ENCODE assay signal across 28 cellular contexts in genomic region chr10:128022216-128023196, GRCh38.
"Had no signal": no experiment of that assay in that cellular context is flagged by ENCODE, and none has a peak within 500 bp of the region (broad histone marks: within the 10 kb centered on the region; RNA-seq: fewer than 3 reads in every experiment).

No MANE protein-coding gene starts in this region.

- ATAC-seq: foreskin keratinocyte; gastroesophageal sphincter; heart left ventricle; left cardiac atrium; left lung; mucosa of descending colon; naive thymus-derived CD4-positive, alpha-beta T cell; stimulated activated naive CD8-positive, alpha-beta T cell treated with anti-CD3 and anti-CD28 coated beads, Interleukin-15, amount 100 ng/mL, for 72 hours; upper lobe of right lung had no signal

- H3K4me3 Mint-ChIP-seq: mesothelial cell of epicardium; naive thymus-derived CD4-positive, alpha-beta T cell; nephron; neural progenitor cell; stimulated activated naive CD8-positive, alpha-beta T cell treated with anti-CD3 and anti-CD28 coated beads, Interleukin-15, amount 100 ng/mL, for 72 hours had no signal

- H3K36me3 Mint-ChIP-seq: mesothelial cell of epicardium; naive thymus-derived CD4-positive, alpha-beta T cell; neural progenitor cell had no signal

- H3K36me3 ChIP-seq: colonic mucosa, gastroesophageal sphincter, neural progenitor cell, prostate gland, right atrium auricular region, suprapubic skin, transverse colon, upper lobe of right lung, uterus had no signal

- DNase-seq: colonic mucosa; dermis blood vessel endothelial cell; effector memory CD4-positive, alpha-beta T cell; foreskin keratinocyte; heart left ventricle; left cardiac atrium; mesenchymal stem cell; mucosa of descending colon; naive thymus-derived CD4-positive, alpha-beta T cell; nucleus accumbens; small intestine; stimulated activated CD4-positive, alpha-beta T cell treated with anti-CD3 and anti-CD28 coated beads, Interleukin-15, amount 100 ng/mL, for 24 hours; stimulated activated CD4-positive, alpha-beta T cell treated with anti-CD3 and anti-CD28 coated beads, Interleukin-2, amount 100 ng/mL, for 48 hours; stimulated activated naive CD4-positive, alpha-beta T cell; stimulated activated naive CD8-positive, alpha-beta T cell treated with anti-CD3 and anti-CD28 coated beads, Interleukin-15, amount 100 ng/mL, for 72 hours; transverse colon; upper lobe of right lung had no signal

- H3K4me2 ChIP-seq: hepatocyte, neural progenitor cell had no signal

- H3K27ac Mint-ChIP-seq: mesothelial cell of epicardium; naive thymus-derived CD4-positive, alpha-beta T cell; nephron; neural progenitor cell had no signal

- H3K27me3 ChIP-seq: colonic mucosa, heart left ventricle, hepatocyte, left lung, neural progenitor cell, right atrium auricular region, suprapubic skin, transverse colon, upper lobe of right lung, uterus had no signal

- H3K9me3 Mint-ChIP-seq: mesothelial cell of epicardium; nephron; neural progenitor cell; stimulated activated naive CD8-positive, alpha-beta T cell treated with anti-CD3 and anti-CD28 coated beads, Interleukin-15, amount 100 ng/mL, for 72 hours had no signal

- H3K27ac ChIP-seq: colonic mucosa, esophagus muscularis mucosa, foreskin keratinocyte, gastroesophageal sphincter, heart left ventricle, hepatocyte, left lung, neural progenitor cell, prostate gland, right atrium auricular region, suprapubic skin, transverse colon, upper lobe of right lung, uterus had no signal

- H3K9me3 ChIP-seq: colonic mucosa, esophagus muscularis mucosa, gastroesophageal sphincter, heart left ventricle, left lung, mucosa of descending colon, prostate gland, right atrium auricular region, suprapubic skin, transverse colon, upper lobe of right lung, uterus had no signal

- H3K9ac ChIP-seq: neural progenitor cell had no signal

- H3K4me3 ChIP-seq: colonic mucosa, esophagus muscularis mucosa, gastroesophageal sphincter, heart left ventricle, hepatocyte, left lung, mucosa of descending colon, neural progenitor cell, prostate gland, right atrium auricular region, suprapubic skin, transverse colon, upper lobe of right lung, uterus had no signal

- H3K4me1 ChIP-seq: colonic mucosa, foreskin keratinocyte, gastroesophageal sphincter, prostate gland, suprapubic skin, transverse colon, upper lobe of right lung, uterus had no signal
